22 cellular contexts compared by ENCODE assay signal in the genomic region with DNA sequence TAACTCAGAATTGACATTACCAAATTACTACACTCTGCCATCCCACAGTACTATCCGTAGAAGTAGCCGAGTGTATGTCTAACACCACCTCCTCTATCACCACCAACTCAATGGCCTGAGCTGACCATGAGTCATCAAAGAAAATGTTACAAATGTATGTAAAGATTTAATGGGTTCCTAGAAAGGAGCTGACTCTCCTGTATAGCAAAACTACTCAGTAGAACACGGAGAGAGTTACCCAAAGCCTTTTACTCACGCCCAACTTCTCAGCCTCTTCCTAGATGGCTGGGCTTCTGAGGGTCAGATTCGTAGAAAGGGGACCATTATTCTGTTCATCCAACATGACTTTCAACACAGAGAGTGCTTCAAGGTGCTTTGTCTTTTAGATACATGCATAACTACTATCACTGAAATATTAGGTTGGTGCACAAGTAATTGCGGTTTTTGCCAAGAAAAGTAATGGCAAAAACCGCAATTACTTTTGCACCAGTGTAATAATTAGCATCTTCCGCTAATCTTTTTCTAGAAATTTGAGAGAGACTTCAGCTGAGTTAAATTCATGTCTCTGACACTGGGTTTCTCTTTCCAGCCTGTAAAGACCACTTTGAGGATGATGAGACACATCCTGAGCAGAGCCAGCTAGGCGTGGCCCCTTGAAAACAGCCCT. TPM values are rescaled to one million over a fixed set of nuclear protein-coding genes. Genes with fewer than 3 reads are reported as not detected.
DNase-seq lines count a peak whose midpoint lies in the region; ATAC-seq and TF ChIP-seq lines count a peak whose summit lies in the region.
"Had no signal": no experiment of that assay in that cellular context is flagged by ENCODE, and none has a peak within 500 bp of the region (broad histone marks: within the 10 kb centered on the region; RNA-seq: fewer than 3 reads in every experiment).

No MANE protein-coding gene starts in this region.

- CTCF ChIA-PET in PC-9 (lab: Charles Lee), result interaction anchor here (0.7 kb wide), 1 partner anchor 18 kb away, joined by 3 read pairs; no protein-coding TSS in a partner anchor

- H3K27me3 ChIP-seq in PC-9 (ENCODE audit: insufficient read depth, low read depth) (no peaks in the 10 kb centered on the region), psoas muscle (ENCODE audit: insufficient read depth in 3 of 3, low read length in 2 of 3) (no peaks in the 10 kb centered on the region)
- H3K27me3 ChIP-seq: colonic mucosa, hepatocyte, pancreas had no signal

- peak overlapping the region; percentile 49 for H3K4me2 ChIP-seq in PC-9
- H3K4me2 ChIP-seq: hepatocyte had no signal

- H3K9me3 ChIP-seq in PC-9 (ENCODE audit: insufficient read depth, low read depth), result no peaks in the 10 kb centered on the region
- H3K9me3 ChIP-seq in psoas muscle, result no peaks in the 10 kb centered on the region
- H3K9me3 ChIP-seq: colonic mucosa, pancreas had no signal

- no peak overlapping the region for H3K27ac ChIP-seq in PC-9
- H3K27ac ChIP-seq in psoas muscle, result peak overlapping the region; percentile 82
- H3K27ac ChIP-seq: colonic mucosa, hepatocyte, pancreas had no signal

- no peaks in the 10 kb centered on the region for H3K9me2 ChIP-seq in PC-9 (ENCODE audit: insufficient read depth)

- intact Hi-C loops in PC-9 (cut with micrococcal nuclease; ENCODE audit: unreplicated experiment), result loop anchor here (2.0 kb wide), 2 partner anchors 19 to 95 kb away; no protein-coding TSS in a partner anchor
- intact Hi-C loops in psoas muscle (cut with DNase I), result loop anchor here in 1 of 2 donors (5.0 kb wide), 1 partner anchor 48 kb away; no protein-coding TSS in a partner anchor

- 88 to 91% (median 89%) methylated on average over 9 of the region's 9 CpGs for WGBS in psoas muscle, 3 donors

- DNase-seq in HCEC 1CT (peak; percentile 55), PC-9 (peak in 1 of 2 experiments; percentile 78), choroid plexus epithelial cell (ENCODE audit: low read depth) (peak; percentile 46), psoas muscle (no peak), SHP77 treated with DMSO at 0.1 percent for 48 hours (lab: John Stamatoyannopoulos, UW) (no peak)
- no peak for DNase-seq in stimulated activated CD4-positive, alpha-beta T cell treated with anti-CD3 and anti-CD28 coated beads, Interleukin-4, amount 100 ng/mL, for 1 hour
- DNase-seq: activated CD8-positive, alpha-beta T cell treated with anti-CD3 and anti-CD28 coated beads, Interleukin-2, amount 10 ng/mL, durations not matched to agents 7 days and 5 days; activated T-cell treated with anti-CD3 and anti-CD28 coated beads, Interleukin-2, amount 50 U/mL, for 4 hours; colonic mucosa; KG1; kidney; MV-4-11; naive B cell; NCI-H2029; NCI-H524; pancreas; stimulated activated CD4-positive, alpha-beta T cell treated with anti-CD3 and anti-CD28 coated beads, Interleukin-2, amount 100 ng/mL, for 48 hours; stimulated activated naive CD8-positive, alpha-beta T cell treated with anti-CD3 and anti-CD28 coated beads, Interleukin-15, amount 100 ng/mL, for 72 hours; trophoblast cell had no signal

- H3F3A ChIP-seq in PC-9 (ENCODE audit: insufficient read depth, low read depth), result peaks cover 33% of the 10 kb centered on the region

- BruUV-seq in PC-9 (replicated peaks; lab: Mats Ljungman, UMichigan), result no TSS peak

- no peaks in the 10 kb centered on the region for H3K79me2 ChIP-seq in PC-9 (ENCODE audit: low read depth)
- H3K79me2 ChIP-seq: hepatocyte had no signal

- H3K4me3 ChIP-seq in PC-9 (no peak overlapping the region), choroid plexus epithelial cell (ENCODE audit: low read depth, low read length) (no peak overlapping the region), psoas muscle (no peak overlapping the region)
- H3K4me3 ChIP-seq: colonic mucosa, GM12878, hepatocyte, pancreas had no signal

- H3K36me3 ChIP-seq in PC-9 (ENCODE audit: low read depth) (no peaks in the 10 kb centered on the region), psoas muscle (ENCODE audit: insufficient read depth in 1 of 2, low read depth in 1 of 2) (no peaks in the 10 kb centered on the region)
- H3K36me3 ChIP-seq: colonic mucosa, pancreas had no signal

- H2AFZ ChIP-seq in PC-9, result no peak overlapping the region
- H2AFZ ChIP-seq: hepatocyte had no signal

- TF ChIP-seq CTCF in PC-9 (conservative IDR thresholded peaks at IDR 0.05), result no peak
- no peak for TF ChIP-seq CTCF in choroid plexus epithelial cell (conservative IDR thresholded peaks at IDR 0.05; ENCODE audit: low read depth, low read length)
- no peak for TF ChIP-seq CTCF in psoas muscle (IDR thresholded peaks at IDR 0.05)

- ATAC-seq in psoas muscle (no peak), GM18909 (IDR thresholded peaks at IDR 0.05; ENCODE audit: poor library complexity, unreplicated experiment) (no peak)
- ATAC-seq: activated CD8-positive, alpha-beta T cell treated with anti-CD3 and anti-CD28 coated beads, Interleukin-2, amount 10 ng/mL, durations not matched to agents 7 days and 5 days; activated T-cell treated with anti-CD3 and anti-CD28 coated beads, Interleukin-2, amount 50 U/mL, for 4 hours; GM12878; stimulated activated naive CD8-positive, alpha-beta T cell treated with anti-CD3 and anti-CD28 coated beads, Interleukin-15, amount 100 ng/mL, for 72 hours had no signal

- H3K4me1 ChIP-seq in PC-9 (replicated peaks; ENCODE audit: insufficient read depth) (peaks cover 44% of the 10 kb centered on the region), psoas muscle (peaks cover 34% of the 10 kb centered on the region)
- H3K4me1 ChIP-seq: colonic mucosa, pancreas had no signal

- POLR2A ChIA-PET in PC-9 (lab: Charles Lee; ENCODE audit: unreplicated experiment), result interaction anchor here (0.6 to 0.9 kb wide), 2 partner anchors 42 to 251 kb away, joined by 4 to 5 read pairs; a partner anchor contains a TSS

- H4K20me1 ChIP-seq in PC-9 (ENCODE audit: insufficient read depth), result no peaks in the 10 kb centered on the region

RNA-seq across cellular contexts. Expression of a gene that starts 24.0 kb away (rescaled TPM):
- total RNA-seq in PC-9 (2021), result 5.2 and 7.2 TPM in 2 replicates
- total RNA-seq in psoas muscle, result 10 to 100 TPM in 3 of 4 donors, 1 to 10 TPM in 1; 9.7 to 59.4 (median 17.1) TPM
- polyA plus RNA-seq in psoas muscle, result 10 to 100 TPM in 2 of 3 donors, 1 to 10 TPM in 1; 1.4 to 32.8 (median 30.7) TPM

Comparison
In these comparisons a context has a peak if more than half of its experiments do, and no peak if none do; other contexts are left out.
1. DNase-seq: peak in HCEC 1CT (single experiment) and choroid plexus epithelial cell (single experiment); none in psoas muscle (0 of 2), stimulated activated CD4-positive, alpha-beta T cell treated with anti-CD3 and anti-CD28 coated beads, Interleukin-4, amount 100 ng/mL, for 1 hour (single experiment) and SHP77 treated with DMSO at 0.1 percent for 48 hours (single experiment).